Comparison of ENCODE assay signal across 27 cellular contexts in the genomic region with DNA sequence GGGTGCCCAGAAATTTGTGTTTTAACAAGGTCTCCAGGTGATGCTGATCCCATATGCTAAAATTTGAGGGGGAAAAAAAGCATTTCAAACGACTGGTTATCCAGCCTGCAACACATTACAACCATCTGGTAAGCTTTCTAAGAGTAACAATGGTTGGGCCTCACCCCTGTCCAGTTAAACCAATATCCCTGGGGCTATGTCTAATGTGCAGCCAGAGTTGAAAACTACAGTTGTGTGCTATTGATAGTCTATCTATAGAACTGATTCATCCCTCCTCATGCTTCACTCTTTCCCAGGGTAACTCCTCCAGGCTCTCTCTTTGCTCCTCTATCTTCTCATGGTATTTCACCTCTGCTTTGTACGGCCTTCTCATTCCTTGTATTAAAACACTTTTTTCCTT.
"Had no signal": no experiment of that assay in that cellular context is flagged by ENCODE, and none has a peak within 500 bp of the region (broad histone marks: within the 10 kb centered on the region; RNA-seq: fewer than 3 reads in every experiment).

No MANE protein-coding gene starts in this region.

- DNase-seq: islet precursor cell; left ventricle myocardium inferior; midbrain; mucosa of descending colon; naive thymus-derived CD4-positive, alpha-beta T cell; nucleus accumbens; pancreas; posterior cingulate gyrus; retina; right cardiac atrium; stimulated activated CD4-positive, alpha-beta T cell treated with anti-CD3 and anti-CD28 coated beads, Interleukin-12 subunit alpha, Interleukin-12 subunit beta, amount 100 ng/mL, for 4 hours; stimulated activated CD4-positive, alpha-beta T cell treated with anti-CD3 and anti-CD28 coated beads, Interleukin-15, amount 100 ng/mL, for 24 hours; stimulated activated CD4-positive, alpha-beta T cell treated with anti-CD3 and anti-CD28 coated beads, Interleukin-2, amount 100 ng/mL, for 24 hours; stimulated activated CD4-positive, alpha-beta T cell treated with anti-CD3 and anti-CD28 coated beads, Interleukin-4, amount 100 ng/mL, for 1 hour; stimulated activated naive B cell treated with anti-CD40 and anti-IgM and Interleukin-4, amounts not matched to agents 10 μg/mL and 1 μg/mL and 100 μg/mL, for 72 hours; stimulated activated naive CD8-positive, alpha-beta T cell treated with anti-CD3 and anti-CD28 coated beads, Interleukin-15, Interleukin-2, amounts not matched to agents 100 U/mL and 50 U/mL, for 24 hours; stomach; testis; thyroid gland; transverse colon; upper lobe of left lung had no signal

- H3K36me3 Mint-ChIP-seq: memory B cell; naive thymus-derived CD4-positive, alpha-beta T cell; natural killer cell treated with Interleukin-12 subunit alpha and Interleukin-12 subunit beta and Interleukin-15 and Interleukin-18, amount 100 ng/mL, for 72 hours; stimulated activated naive B cell treated with anti-CD40 and anti-IgM and Interleukin-4, amounts not matched to agents 10 μg/mL and 1 μg/mL and 100 μg/mL, for 72 hours had no signal

- H3K4me3 Mint-ChIP-seq: memory B cell; naive thymus-derived CD4-positive, alpha-beta T cell; natural killer cell treated with Interleukin-12 subunit alpha and Interleukin-12 subunit beta and Interleukin-15 and Interleukin-18, amount 100 ng/mL, for 72 hours; stimulated activated naive B cell treated with anti-CD40 and anti-IgM and Interleukin-4, amounts not matched to agents 10 μg/mL and 1 μg/mL and 100 μg/mL, for 72 hours had no signal

- H3K36me3 ChIP-seq: left ventricle myocardium inferior, pancreas, prostate gland, stomach, thyroid gland, transverse colon, upper lobe of left lung, vagina had no signal

- H3K27ac ChIP-seq: left ventricle myocardium inferior, pancreas, prostate gland, skin epidermis, stomach, testis, thyroid gland, transverse colon, upper lobe of left lung, vagina had no signal

- H3K27me3 Mint-ChIP-seq: memory B cell; naive thymus-derived CD4-positive, alpha-beta T cell; natural killer cell treated with Interleukin-12 subunit alpha and Interleukin-12 subunit beta and Interleukin-15 and Interleukin-18, amount 100 ng/mL, for 72 hours; stimulated activated naive B cell treated with anti-CD40 and anti-IgM and Interleukin-4, amounts not matched to agents 10 μg/mL and 1 μg/mL and 100 μg/mL, for 72 hours had no signal

- H3K4me1 Mint-ChIP-seq: memory B cell; naive thymus-derived CD4-positive, alpha-beta T cell; stimulated activated naive B cell treated with anti-CD40 and anti-IgM and Interleukin-4, amounts not matched to agents 10 μg/mL and 1 μg/mL and 100 μg/mL, for 72 hours had no signal

- H3K27ac Mint-ChIP-seq: memory B cell; naive thymus-derived CD4-positive, alpha-beta T cell; natural killer cell treated with Interleukin-12 subunit alpha and Interleukin-12 subunit beta and Interleukin-15 and Interleukin-18, amount 100 ng/mL, for 72 hours; stimulated activated naive B cell treated with anti-CD40 and anti-IgM and Interleukin-4, amounts not matched to agents 10 μg/mL and 1 μg/mL and 100 μg/mL, for 72 hours had no signal

- H3K4me1 ChIP-seq: left ventricle myocardium inferior, pancreas, prostate gland, testis, thyroid gland, transverse colon, upper lobe of left lung had no signal

- H3K9me3 ChIP-seq: mucosa of descending colon, pancreas, prostate gland, stomach, testis, thyroid gland, transverse colon, upper lobe of left lung, vagina had no signal

- H3K4me3 ChIP-seq: left ventricle myocardium inferior, lung, mucosa of descending colon, pancreas, prostate gland, skin epidermis, stomach, testis, thyroid gland, transverse colon, upper lobe of left lung, vagina had no signal

- H3K27me3 ChIP-seq: pancreas, stomach, testis, thyroid gland, transverse colon, upper lobe of left lung, vagina had no signal
